Comparison of ENCODE assay signal across 1 cellular context in genomic region chr14:86203843-86204242, GRCh38.
TF ChIP-seq lines count a peak whose summit lies in the region.

No MANE protein-coding gene starts in this region.

TF ChIP-seq in H1, 55 proteins besides CTCF, POLR2A, EP300 and RAD21 (continued from another document):
- no peak for TF ChIP-seq CHD7 (IDR thresholded peaks at IDR 0.05; ENCODE audit: insufficient replicate concordance, low read length)
- no peak for TF ChIP-seq MAFK (IDR thresholded peaks at IDR 0.05; ENCODE audit: low read depth, low read length)
- TF ChIP-seq FOSL1 (IDR thresholded peaks at IDR 0.05; ENCODE audit: insufficient read depth, low read depth, low read length): no peak
- no peak for TF ChIP-seq CHD2 (IDR thresholded peaks at IDR 0.05; ENCODE audit: low read length)
- no peak for TF ChIP-seq SAP30 (IDR thresholded peaks at IDR 0.05; ENCODE audit: insufficient read depth, insufficient replicate concordance, low read length)
- TF ChIP-seq BCL11A (IDR thresholded peaks at IDR 0.05; ENCODE audit: low read depth in 2 of 2, low read length in 2 of 2): no peak
- no peak for TF ChIP-seq TBP (IDR thresholded peaks at IDR 0.05; ENCODE audit: low read depth, low read length)
- no peak for TF ChIP-seq SRF (IDR thresholded peaks at IDR 0.05; ENCODE audit: low read depth, low read length)
- no peak for TF ChIP-seq HDAC6 (IDR thresholded peaks at IDR 0.05; ENCODE audit: low read depth, low read length)
